1 cellular context compared by ENCODE assay signal in genomic region chr2:23199115-23199918, GRCh38.
TF ChIP-seq lines count a peak whose summit lies in the region.

No MANE protein-coding gene starts in this region.

TF ChIP-seq in H1, 55 proteins besides CTCF, POLR2A, EP300 and RAD21 (continued from another document):
- no peak for TF ChIP-seq CHD7 (IDR thresholded peaks at IDR 0.05; ENCODE audit: insufficient replicate concordance, low read length)
- TF ChIP-seq SIN3A (conservative IDR thresholded peaks at IDR 0.05 in 1 of 2, IDR thresholded peaks at IDR 0.05 in 1 of 2; ENCODE audit: low read depth in 1 of 2, low read length in 2 of 2) = no peak
TF ChIP-seq in H1: peak in this region for 0.
